Comparison of ENCODE assay signal across 27 cellular contexts in the genomic region with DNA sequence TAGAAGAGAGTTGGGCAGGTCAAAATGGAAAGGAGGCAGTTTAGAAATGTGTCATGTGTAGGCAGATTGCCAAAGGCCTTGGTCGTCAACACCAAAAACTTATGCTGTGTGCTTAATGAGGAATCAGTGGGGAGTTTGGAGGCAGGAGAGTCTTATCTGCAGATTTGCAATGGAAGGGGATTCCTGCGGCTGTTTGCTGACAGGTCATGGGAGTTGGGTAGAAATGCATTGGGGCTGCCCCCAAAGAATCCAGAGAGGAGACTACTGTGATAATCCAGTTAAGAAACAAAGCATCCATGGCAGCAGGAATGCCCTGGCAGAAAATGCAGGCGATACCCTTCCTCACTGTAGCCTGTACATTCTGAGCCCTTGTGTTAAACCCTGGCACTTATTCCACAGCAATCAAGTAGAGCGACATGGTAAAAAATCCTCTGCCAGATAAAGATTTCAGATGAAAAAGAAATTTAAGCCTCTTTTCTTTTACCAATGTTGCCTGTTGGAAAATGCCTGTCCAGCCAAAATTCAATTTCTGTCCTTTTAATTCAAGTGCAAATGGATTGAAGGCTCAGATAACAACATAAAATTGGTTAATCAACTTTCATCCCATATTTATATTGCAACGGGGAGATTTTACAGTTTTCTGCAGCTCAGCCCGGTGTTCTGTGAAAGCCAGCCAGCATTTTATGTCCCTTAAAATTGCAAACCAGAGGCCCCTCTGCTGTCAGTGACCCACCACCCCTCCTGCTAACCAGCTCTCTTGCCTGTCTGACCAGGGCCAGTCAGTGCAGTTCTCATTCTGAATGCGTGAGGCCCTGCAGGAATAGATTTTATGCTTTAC.
DNase-seq lines count a peak whose midpoint lies in the region; ATAC-seq and TF ChIP-seq lines count a peak whose summit lies in the region.
"Had no signal": no experiment of that assay in that cellular context is flagged by ENCODE, and none has a peak within 500 bp of the region (broad histone marks: within the 10 kb centered on the region; RNA-seq: fewer than 3 reads in every experiment).

No MANE protein-coding gene starts in this region.

- peaks cover 11% of the 10 kb centered on the region for H3K9me3 Mint-ChIP-seq in type B pancreatic cell

- H3K4me1 Mint-ChIP-seq in type B pancreatic cell (ENCODE audit: unreplicated experiment) = peaks cover 27% of the 10 kb centered on the region
- H3K4me1 Mint-ChIP-seq: CD4-positive, CD25-positive, alpha-beta regulatory T cell; naive thymus-derived CD8-positive, alpha-beta T cell; stimulated activated memory B cell treated with anti-CD40 and anti-IgM and Interleukin-4, amounts not matched to agents 10 μg/mL and 1 μg/mL and 100 μg/mL, for 72 hours had no signal

- H3K27ac Mint-ChIP-seq in type B pancreatic cell = peak overlapping the region; percentile 27
- H3K27ac Mint-ChIP-seq: CD4-positive, CD25-positive, alpha-beta regulatory T cell; naive thymus-derived CD8-positive, alpha-beta T cell; stimulated activated memory B cell treated with anti-CD40 and anti-IgM and Interleukin-4, amounts not matched to agents 10 μg/mL and 1 μg/mL and 100 μg/mL, for 72 hours had no signal

- peaks cover 3% of the 10 kb centered on the region for H3K36me3 Mint-ChIP-seq in type B pancreatic cell
- H3K36me3 Mint-ChIP-seq: CD4-positive, CD25-positive, alpha-beta regulatory T cell; naive thymus-derived CD8-positive, alpha-beta T cell; stimulated activated memory B cell treated with anti-CD40 and anti-IgM and Interleukin-4, amounts not matched to agents 10 μg/mL and 1 μg/mL and 100 μg/mL, for 72 hours had no signal

- intact Hi-C loops in sciatic nerve (cut with DNase I) = no loop called here

- H3K27me3 Mint-ChIP-seq in type B pancreatic cell = peaks cover 10% of the 10 kb centered on the region
- H3K27me3 Mint-ChIP-seq: CD4-positive, CD25-positive, alpha-beta regulatory T cell; stimulated activated memory B cell treated with anti-CD40 and anti-IgM and Interleukin-4, amounts not matched to agents 10 μg/mL and 1 μg/mL and 100 μg/mL, for 72 hours had no signal

- DNase-seq in M059J (ENCODE audit: low read depth) (peak; percentile 49), astrocyte of the hippocampus (ENCODE audit: low read depth, low spot score) (peak; percentile 29), iris pigment epithelial cell (ENCODE audit: low read depth) (peak; percentile 5), type B pancreatic cell (ENCODE audit: extremely low spot score, unreplicated experiment) (no peak), sciatic nerve (ENCODE audit: low spot score) (no peak), NOMO-1 (lab: John Stamatoyannopoulos, UW; ENCODE audit: unreplicated experiment in 2 of 2) (no peak)
- DNase-seq: activated CD4-positive, alpha-beta T cell treated with anti-CD3 and anti-CD28 coated beads, Interleukin-2, amount 50 U/mL, for 4 hours; activated naive CD4-positive, alpha-beta T cell treated with Interleukin-2 at 50 U/mL for 16 hours; CD4-positive, CD25-positive, alpha-beta regulatory T cell; GOT3; Kasumi-1; left ventricle myocardium inferior; midbrain; naive thymus-derived CD8-positive, alpha-beta T cell; NCI-H146; NCI-H2171; NCI-H526 treated with DMSO at 0.1 percent for 48 hours; ovary; Peyer's patch; right cardiac atrium; SIG-M5; stimulated activated CD4-positive, alpha-beta T cell treated with anti-CD3 and anti-CD28 coated beads, Interleukin-12 subunit alpha, Interleukin-12 subunit beta, amount 100 ng/mL, for 4 hours; stimulated activated CD4-positive, alpha-beta T cell treated with anti-CD3 and anti-CD28 coated beads, Interleukin-4, amount 100 ng/mL, for 4 hours; T-helper 1 cell; uterus had no signal

- TF ChIP-seq CTCF in type B pancreatic cell (conservative IDR thresholded peaks at IDR 0.05) = no peak

- no peak for ATAC-seq in HG03135 (IDR thresholded peaks at IDR 0.05; ENCODE audit: unreplicated experiment)
- no peak for ATAC-seq in sciatic nerve
- ATAC-seq: naive thymus-derived CD8-positive, alpha-beta T cell; right cardiac atrium; stimulated activated memory B cell treated with anti-CD40 and anti-IgM and Interleukin-4, amounts not matched to agents 10 μg/mL and 1 μg/mL and 100 μg/mL, for 72 hours had no signal

- peak overlapping the region; percentile 26 for H3K4me3 Mint-ChIP-seq in type B pancreatic cell
- H3K4me3 Mint-ChIP-seq: CD4-positive, CD25-positive, alpha-beta regulatory T cell; naive thymus-derived CD8-positive, alpha-beta T cell; stimulated activated memory B cell treated with anti-CD40 and anti-IgM and Interleukin-4, amounts not matched to agents 10 μg/mL and 1 μg/mL and 100 μg/mL, for 72 hours had no signal

Comparison
In these comparisons a context has a peak if more than half of its experiments do, and no peak if none do; other contexts are left out.
1. DNase-seq: peak in M059J (single experiment), astrocyte of the hippocampus (single experiment) and iris pigment epithelial cell (single experiment); none in type B pancreatic cell (single experiment), sciatic nerve (single experiment) and NOMO-1 (0 of 2).